ENCODE assay signal across 16 cellular contexts in genomic region chr18:71045331-71046065, GRCh38.
DNase-seq lines count a peak whose midpoint lies in the region; ATAC-seq, FAIRE-seq and TF ChIP-seq lines count a peak whose summit lies in the region.
"Had no signal": no experiment of that assay in that cellular context is flagged by ENCODE, and none has a peak within 500 bp of the region (broad histone marks: within the 10 kb centered on the region; RNA-seq: fewer than 3 reads in every experiment).

No MANE protein-coding gene starts in this region.

- no peaks in the 10 kb centered on the region for H3K36me3 Mint-ChIP-seq in astrocyte (ENCODE audit: low read depth, unreplicated experiment)

- peaks cover 2% of the 10 kb centered on the region for H3K9me3 Mint-ChIP-seq in astrocyte (ENCODE audit: unreplicated experiment)
- H3K9me3 Mint-ChIP-seq: CD4-positive, alpha-beta T cell; H9 had no signal

- ATAC-seq in body of pancreas, result no peak
- ATAC-seq in HG03457 (IDR thresholded peaks at IDR 0.05; ENCODE audit: unreplicated experiment), result no peak
- ATAC-seq in GM18520 (IDR thresholded peaks at IDR 0.05; ENCODE audit: unreplicated experiment), result no peak

- H3K27me3 ChIP-seq in astrocyte (ENCODE audit: insufficient read depth, low read length), result no peaks in the 10 kb centered on the region
- no peaks in the 10 kb centered on the region for H3K27me3 ChIP-seq in body of pancreas

- in situ Hi-C loops in Caki2 (cut with HindIII; ENCODE audit: low pct_unique_long_range_greater_than_20kb, low sequenced_read_pairs), result no loop called here

- no peaks in the 10 kb centered on the region for H3K36me3 ChIP-seq in astrocyte (ENCODE audit: insufficient read depth, low read length)
- H3K36me3 ChIP-seq in body of pancreas (replicated peaks in 1 of 2; ENCODE audit: insufficient read depth in 1 of 2, low read depth in 2 of 2), result no peaks in the 10 kb centered on the region

- H3K9ac ChIP-seq in astrocyte (ENCODE audit: low read length), result no peak overlapping the region

- no peaks in the 10 kb centered on the region for H3K4me1 ChIP-seq in astrocyte (ENCODE audit: insufficient read depth, low read length)
- H3K4me1 ChIP-seq in body of pancreas, result no peaks in the 10 kb centered on the region

- H3K4me3 ChIP-seq in astrocyte (ENCODE audit: insufficient read depth, low read depth, low read length) (no peak overlapping the region), fibroblast of the aortic adventitia (ENCODE audit: low read depth, low read length) (no peak overlapping the region), body of pancreas (no peak overlapping the region)

- no peak overlapping the region for H2AFZ ChIP-seq in astrocyte (ENCODE audit: low read depth, low read length)

- no peak for TF ChIP-seq POLR2A in body of pancreas (IDR thresholded peaks at IDR 0.05)

- WGBS in body of pancreas, 2 donors, result 0 to 2% methylated on average over 1 of the region's 1 CpG

- peak; percentile 1 for DNase-seq in Caki2 (ENCODE audit: low read depth)
- DNase-seq in DMS53 treated with DMSO at 0.1 percent for 48 hours (lab: John Stamatoyannopoulos, UW; ENCODE audit: unreplicated experiment), result peak; percentile 92
- peak; percentile 4 for DNase-seq in astrocyte (ENCODE audit: low read depth)
- DNase-seq in fibroblast of the aortic adventitia (ENCODE audit: low read depth), result peak; percentile 37
- DNase-seq in body of pancreas, result no peak
- no peak for DNase-seq in glomerular visceral epithelial cell (ENCODE audit: extremely low spot score)
- DNase-seq: ACHN; C1 segment of cervical spinal cord; CD4-positive, alpha-beta T cell; DMS153; GOT3; H9; IMR-90 had no signal

- H3K9me3 ChIP-seq in astrocyte (ENCODE audit: insufficient read depth, low read depth, low read length) (no peaks in the 10 kb centered on the region), body of pancreas (no peaks in the 10 kb centered on the region)

- intact Hi-C loops in body of pancreas (cut with DNase I), result no loop called here

- TF ChIP-seq CTCF in astrocyte (IDR thresholded peaks at IDR 0.05; ENCODE audit: insufficient read depth, low read depth, low read length) (no peak), fibroblast of the aortic adventitia (IDR thresholded peaks at IDR 0.05; ENCODE audit: insufficient read depth, low read length) (no peak), body of pancreas (IDR thresholded peaks at IDR 0.05) (no peak)

- no peak overlapping the region for H3K4me2 ChIP-seq in astrocyte (ENCODE audit: low read length)

- no peak overlapping the region for H3K4me3 Mint-ChIP-seq in astrocyte (ENCODE audit: unreplicated experiment)
- H3K4me3 Mint-ChIP-seq: B cell; CD4-positive, alpha-beta T cell; H9 had no signal

- H3K27ac ChIP-seq in astrocyte (ENCODE audit: low read depth, low read length) (no peak overlapping the region), body of pancreas (no peak overlapping the region)

- H4K20me1 ChIP-seq in astrocyte (ENCODE audit: insufficient read depth, low read length), result no peaks in the 10 kb centered on the region

- H3K27me3 Mint-ChIP-seq in astrocyte (ENCODE audit: low read depth, unreplicated experiment), result no peaks in the 10 kb centered on the region
- H3K27me3 Mint-ChIP-seq: B cell; CD4-positive, alpha-beta T cell had no signal

- H3K79me2 ChIP-seq in astrocyte (ENCODE audit: insufficient read depth, low read length), result no peaks in the 10 kb centered on the region

- no peak for FAIRE-seq in astrocyte (lab: Jason Lieb, UNC)

- H3K4me1 Mint-ChIP-seq in astrocyte (ENCODE audit: low read depth, unreplicated experiment), result no peaks in the 10 kb centered on the region
- H3K4me1 Mint-ChIP-seq: B cell, H9 had no signal

- no peak overlapping the region for H3K27ac Mint-ChIP-seq in astrocyte (ENCODE audit: unreplicated experiment)
- H3K27ac Mint-ChIP-seq: B cell; CD4-positive, alpha-beta T cell; H9 had no signal

Comparison
In these comparisons a context has a peak if more than half of its experiments do, and no peak if none do; other contexts are left out.
1. DNase-seq: peak in Caki2 (single experiment), DMS53 treated with DMSO at 0.1 percent for 48 hours (single experiment), astrocyte (single experiment) and fibroblast of the aortic adventitia (single experiment); none in body of pancreas (0 of 4) and glomerular visceral epithelial cell (single experiment).